Comparison of ENCODE assay signal across 18 cellular contexts in genomic region chr12:76863811-76864210, GRCh38. TPM values are rescaled to one million over a fixed set of nuclear protein-coding genes. Genes with fewer than 3 reads are reported as not detected.
DNase-seq lines count a peak whose midpoint lies in the region; ATAC-seq and TF ChIP-seq lines count a peak whose summit lies in the region.
"Had no signal": no experiment of that assay in that cellular context is flagged by ENCODE, and none has a peak within 500 bp of the region (broad histone marks: within the 10 kb centered on the region; RNA-seq: fewer than 3 reads in every experiment).

No MANE protein-coding gene starts in this region.

- WGBS in hepatocyte (ENCODE audit: low lambda C conversion rate, missing lambda C conversion rate): 36% methylated on average over 4 of the region's 4 CpGs

- DNase-seq in GM04504 (ENCODE audit: low read depth) (peak; percentile 80), hepatocyte (ENCODE audit: low spot score) (no peak)
- DNase-seq in activated CD8-positive, alpha-beta memory T cell treated with anti-CD3 and anti-CD28 coated beads, Interleukin-2, amount 10 ng/mL, durations not matched to agents 7 days and 5 days: no peak
- DNase-seq: AML-193, caudate nucleus, hypothalamus, kidney glomerular epithelial cell, NCI-H2029 treated with DMSO at 0.1 percent for 48 hours, NCI-H510A, occipital lobe, Right ventricle myocardium superior had no signal

- no peak overlapping the region for H3K27ac Mint-ChIP-seq in activated CD8-positive, alpha-beta memory T cell treated with anti-CD3 and anti-CD28 coated beads, Interleukin-2, amount 10 ng/mL, durations not matched to agents 7 days and 5 days

- H3K36me3 ChIP-seq in hepatocyte (replicated peaks; ENCODE audit: insufficient read depth, low read depth) (no peaks in the 10 kb centered on the region), skeletal muscle satellite cell (ENCODE audit: insufficient read depth, low read length) (no peaks in the 10 kb centered on the region)

- peaks cover 11% of the 10 kb centered on the region for H3K27me3 Mint-ChIP-seq in activated CD8-positive, alpha-beta memory T cell treated with anti-CD3 and anti-CD28 coated beads, Interleukin-2, amount 10 ng/mL, durations not matched to agents 7 days and 5 days

- H3K4me1 Mint-ChIP-seq in activated CD8-positive, alpha-beta memory T cell treated with anti-CD3 and anti-CD28 coated beads, Interleukin-2, amount 10 ng/mL, durations not matched to agents 7 days and 5 days: peaks cover 2% of the 10 kb centered on the region

- H3K27ac ChIP-seq in hepatocyte: peak overlapping the region; percentile 62

- H3K4me2 ChIP-seq in hepatocyte: peak overlapping the region; percentile 31
- peak overlapping the region; percentile 30 for H3K4me2 ChIP-seq in skeletal muscle satellite cell (ENCODE audit: low read length)

- TF ChIP-seq CTCF in hepatocyte (IDR thresholded peaks at IDR 0.05; ENCODE audit: poor library complexity): no peak

- no peaks in the 10 kb centered on the region for H3K27me3 ChIP-seq in hepatocyte
- H3K27me3 ChIP-seq in skeletal muscle satellite cell (ENCODE audit: control insufficient read depth, insufficient read depth, low read length): no peaks in the 10 kb centered on the region

- H3K9me3 Mint-ChIP-seq in activated CD8-positive, alpha-beta memory T cell treated with anti-CD3 and anti-CD28 coated beads, Interleukin-2, amount 10 ng/mL, durations not matched to agents 7 days and 5 days (ENCODE audit: low read depth): no peaks in the 10 kb centered on the region

- ATAC-seq in SK-N-SH treated with all-trans-retinoic acid at 6 μM for 48 hours (peak; percentile 33), HG03097 (IDR thresholded peaks at IDR 0.05; ENCODE audit: low FRiP score, unreplicated experiment) (no peak), HG03095 (IDR thresholded peaks at IDR 0.05; ENCODE audit: unreplicated experiment) (no peak), GM21723 (IDR thresholded peaks at IDR 0.05; ENCODE audit: unreplicated experiment) (no peak)
- no peak for ATAC-seq in activated CD8-positive, alpha-beta memory T cell treated with anti-CD3 and anti-CD28 coated beads, Interleukin-2, amount 10 ng/mL, durations not matched to agents 7 days and 5 days
- ATAC-seq: activated CD4-positive, CD25-positive, alpha-beta regulatory T cell treated with anti-CD3 and anti-CD28 coated beads, Interleukin-2, amount 50 U/mL, for 24 hours had no signal

- peaks cover 16% of the 10 kb centered on the region for H3K79me2 ChIP-seq in hepatocyte

- H3K9me3 ChIP-seq in hepatocyte (ENCODE audit: low read depth) (no peaks in the 10 kb centered on the region), skeletal muscle satellite cell (replicated peaks; ENCODE audit: low read length) (no peaks in the 10 kb centered on the region)

- CTCF ChIA-PET in activated CD8-positive, alpha-beta memory T cell treated with anti-CD3 and anti-CD28 coated beads, Interleukin-2, amount 10 ng/mL, durations not matched to agents 7 days and 5 days (lab: Charles Lee): no interaction called here

- H3K4me3 Mint-ChIP-seq in activated CD8-positive, alpha-beta memory T cell treated with anti-CD3 and anti-CD28 coated beads, Interleukin-2, amount 10 ng/mL, durations not matched to agents 7 days and 5 days: no peak overlapping the region

- H3K4me3 ChIP-seq in hepatocyte: no peak overlapping the region
- H3K4me3 ChIP-seq in skeletal muscle satellite cell (ENCODE audit: low read length): no peak overlapping the region
- H3K4me3 ChIP-seq: skin epidermis had no signal

- no peaks in the 10 kb centered on the region for H3K9me2 ChIP-seq in hepatocyte (replicated peaks; ENCODE audit: insufficient read depth)

- no peaks in the 10 kb centered on the region for H3K36me3 Mint-ChIP-seq in activated CD8-positive, alpha-beta memory T cell treated with anti-CD3 and anti-CD28 coated beads, Interleukin-2, amount 10 ng/mL, durations not matched to agents 7 days and 5 days

- H3K4me1 ChIP-seq in hepatocyte (ENCODE audit: insufficient read depth) (peaks cover 9% of the 10 kb centered on the region), skeletal muscle satellite cell (ENCODE audit: control insufficient read depth, insufficient read depth, low read length) (peaks cover 31% of the 10 kb centered on the region)

- no peak overlapping the region for H2AFZ ChIP-seq in hepatocyte

- H4K20me1 ChIP-seq in hepatocyte (ENCODE audit: insufficient read depth, poor library complexity, severe bottlenecking): no peaks in the 10 kb centered on the region

- H3K9ac ChIP-seq in skeletal muscle satellite cell (ENCODE audit: low read depth, low read length): peak overlapping the region; percentile 66

TF ChIP-seq in SK-N-SH treated with all-trans-retinoic acid at 6 μM for 48 hours, 23 proteins besides CTCF, POLR2A, EP300 and RAD21:
- TF ChIP-seq, protein P1, sequence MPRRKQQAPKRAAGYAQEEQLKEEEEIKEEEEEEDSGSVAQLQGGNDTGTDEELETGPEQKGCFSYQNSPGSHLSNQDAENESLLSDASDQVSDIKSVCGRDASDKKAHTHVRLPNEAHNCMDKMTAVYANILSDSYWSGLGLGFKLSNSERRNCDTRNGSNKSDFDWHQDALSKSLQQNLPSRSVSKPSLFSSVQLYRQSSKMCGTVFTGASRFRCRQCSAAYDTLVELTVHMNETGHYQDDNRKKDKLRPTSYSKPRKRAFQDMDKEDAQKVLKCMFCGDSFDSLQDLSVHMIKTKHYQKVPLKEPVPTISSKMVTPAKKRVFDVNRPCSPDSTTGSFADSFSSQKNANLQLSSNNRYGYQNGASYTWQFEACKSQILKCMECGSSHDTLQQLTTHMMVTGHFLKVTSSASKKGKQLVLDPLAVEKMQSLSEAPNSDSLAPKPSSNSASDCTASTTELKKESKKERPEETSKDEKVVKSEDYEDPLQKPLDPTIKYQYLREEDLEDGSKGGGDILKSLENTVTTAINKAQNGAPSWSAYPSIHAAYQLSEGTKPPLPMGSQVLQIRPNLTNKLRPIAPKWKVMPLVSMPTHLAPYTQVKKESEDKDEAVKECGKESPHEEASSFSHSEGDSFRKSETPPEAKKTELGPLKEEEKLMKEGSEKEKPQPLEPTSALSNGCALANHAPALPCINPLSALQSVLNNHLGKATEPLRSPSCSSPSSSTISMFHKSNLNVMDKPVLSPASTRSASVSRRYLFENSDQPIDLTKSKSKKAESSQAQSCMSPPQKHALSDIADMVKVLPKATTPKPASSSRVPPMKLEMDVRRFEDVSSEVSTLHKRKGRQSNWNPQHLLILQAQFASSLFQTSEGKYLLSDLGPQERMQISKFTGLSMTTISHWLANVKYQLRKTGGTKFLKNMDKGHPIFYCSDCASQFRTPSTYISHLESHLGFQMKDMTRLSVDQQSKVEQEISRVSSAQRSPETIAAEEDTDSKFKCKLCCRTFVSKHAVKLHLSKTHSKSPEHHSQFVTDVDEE (CRISPR knock-in tag; IDR thresholded peaks at IDR 0.05): no peak
- TF ChIP-seq SNAI2 (CRISPR knock-in tag; IDR thresholded peaks at IDR 0.05): no peak
- TF ChIP-seq, protein P2, sequence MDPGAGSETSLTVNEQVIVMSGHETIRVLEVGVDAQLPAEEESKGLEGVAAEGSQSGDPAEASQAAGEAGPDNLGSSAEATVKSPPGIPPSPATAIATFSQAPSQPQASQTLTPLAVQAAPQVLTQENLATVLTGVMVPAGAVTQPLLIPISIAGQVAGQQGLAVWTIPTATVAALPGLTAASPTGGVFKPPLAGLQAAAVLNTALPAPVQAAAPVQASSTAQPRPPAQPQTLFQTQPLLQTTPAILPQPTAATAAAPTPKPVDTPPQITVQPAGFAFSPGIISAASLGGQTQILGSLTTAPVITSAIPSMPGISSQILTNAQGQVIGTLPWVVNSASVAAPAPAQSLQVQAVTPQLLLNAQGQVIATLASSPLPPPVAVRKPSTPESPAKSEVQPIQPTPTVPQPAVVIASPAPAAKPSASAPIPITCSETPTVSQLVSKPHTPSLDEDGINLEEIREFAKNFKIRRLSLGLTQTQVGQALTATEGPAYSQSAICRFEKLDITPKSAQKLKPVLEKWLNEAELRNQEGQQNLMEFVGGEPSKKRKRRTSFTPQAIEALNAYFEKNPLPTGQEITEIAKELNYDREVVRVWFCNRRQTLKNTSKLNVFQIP (CRISPR knock-in tag; IDR thresholded peaks at IDR 0.05; ENCODE audit: borderline replicate concordance, low read depth): no peak

RNA-seq across cellular contexts. Expression of gene CSRP2, which starts 15.0 kb away (rescaled TPM):
- 64.7 and 92.1 TPM in 2 replicates for total RNA-seq in hepatocyte
- 110 and 117 TPM in 2 replicates for polyA plus RNA-seq in hepatocyte
- total RNA-seq in skeletal muscle satellite cell (2012; rRNA removed): 2.3 and 8.1 TPM in 2 replicates
- 1 to 10 TPM in 1 of 2 experiments, not detected in 1; 1.2 TPM for total RNA-seq in activated CD8-positive, alpha-beta memory T cell treated with anti-CD3 and anti-CD28 coated beads, Interleukin-2, amount 10 ng/mL, durations not matched to agents 7 days and 5 days

Comparison
In these comparisons a context has a peak if more than half of its experiments do, and no peak if none do; other contexts are left out.
1. RNA of gene CSRP2, which starts 15.0 kb away (total RNA-seq): 64.7 to 92.1 TPM in hepatocyte; 1.2 TPM in activated CD8-positive, alpha-beta memory T cell treated with anti-CD3 and anti-CD28 coated beads, Interleukin-2, amount 10 ng/mL, durations not matched to agents 7 days and 5 days; every median in the first group is over 10 times any median in the second.